ENCODE assay signal across 7 cellular contexts in the genomic region with DNA sequence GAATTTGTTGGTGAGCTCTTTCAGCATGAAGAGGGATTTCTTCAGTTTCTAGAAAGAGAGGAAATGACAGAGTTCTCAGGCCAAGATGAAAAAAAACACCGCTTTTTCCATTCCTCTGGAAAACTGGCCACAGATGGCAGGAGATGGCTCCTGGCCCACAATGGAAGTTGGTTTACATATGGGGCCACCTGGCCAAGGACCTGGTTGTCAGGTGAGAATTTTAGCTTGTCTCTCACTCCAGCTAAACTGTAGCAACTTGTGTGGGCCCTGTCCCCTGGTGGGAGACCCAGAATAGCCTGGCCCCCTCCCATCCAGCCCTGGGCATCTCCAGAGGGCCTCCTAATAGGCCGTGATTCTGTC.
"Had no signal": no experiment of that assay in that cellular context is flagged by ENCODE, and none has a peak within 500 bp of the region (broad histone marks: within the 10 kb centered on the region; RNA-seq: fewer than 3 reads in every experiment).

No MANE protein-coding gene starts in this region.

- DNase-seq: GM23248, GOT3, H7, HFFc6, IMR-90 had no signal

- ATAC-seq: HCT116, K562 had no signal
